Comparison of ENCODE assay signal across 21 cellular contexts in the genomic region with DNA sequence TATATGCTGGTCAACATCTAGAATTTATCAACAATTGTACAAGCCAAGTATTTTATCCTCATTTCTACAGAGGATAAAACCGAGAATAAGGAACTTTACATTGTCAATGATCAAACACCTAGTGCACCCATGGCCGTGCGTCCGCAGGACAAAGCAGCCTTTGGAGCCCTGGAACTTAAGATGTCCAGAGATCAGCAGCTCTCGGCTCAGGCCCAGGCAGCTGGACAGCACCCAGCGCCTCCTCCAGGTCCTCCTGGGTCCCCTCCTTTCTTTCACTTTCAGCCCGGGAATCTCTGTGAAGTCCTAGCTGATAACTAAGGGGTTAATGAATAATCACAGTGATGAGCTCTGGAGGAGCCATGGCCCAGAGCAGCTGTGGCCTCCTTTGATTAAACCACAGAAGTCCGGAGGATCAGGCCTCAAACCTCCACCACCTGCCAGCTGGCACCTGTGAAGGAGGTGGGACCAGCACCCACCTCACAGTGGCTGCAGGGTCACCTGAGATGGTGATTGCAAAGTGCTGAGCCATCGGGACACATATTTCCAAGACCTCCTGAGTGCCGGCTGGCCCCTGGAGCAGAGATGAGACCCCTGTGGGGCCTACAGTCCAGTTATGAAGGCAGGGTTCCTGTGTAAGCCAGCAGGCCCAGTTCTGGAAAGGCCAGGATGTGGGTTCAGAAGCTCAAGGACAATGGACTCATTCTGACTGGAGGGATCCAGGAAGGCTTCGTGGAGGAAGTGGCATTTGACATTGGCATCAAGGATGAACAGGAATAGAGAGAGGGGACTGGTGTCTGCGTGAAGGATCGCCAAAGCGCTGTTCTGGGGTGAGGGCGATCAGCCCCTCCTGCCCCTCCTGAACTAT. TPM values are rescaled to one million over a fixed set of nuclear protein-coding genes. Genes with fewer than 3 reads are reported as not detected.
DNase-seq lines count a peak whose midpoint lies in the region; ATAC-seq, FAIRE-seq and TF ChIP-seq lines count a peak whose summit lies in the region.
"Had no signal": no experiment of that assay in that cellular context is flagged by ENCODE, and none has a peak within 500 bp of the region (broad histone marks: within the 10 kb centered on the region; RNA-seq: fewer than 3 reads in every experiment).

No MANE protein-coding gene starts in this region.

- WGBS in A549 (ENCODE audit: missing lambda C conversion rate), result 71% methylated on average over 14 of the region's 15 CpGs

- H3K9me3 ChIP-seq in A549 (no peaks in the 10 kb centered on the region), WERI-Rb-1 (ENCODE audit: severe bottlenecking) (no peaks in the 10 kb centered on the region)
- H3K9me3 ChIP-seq: BE2C, body of pancreas, HAP-1, neutrophil, testis had no signal

- H3K27ac Mint-ChIP-seq in immature natural killer cell, result no peak overlapping the region

- TF ChIP-seq CTCF in A549 (IDR thresholded peaks at IDR 0.05) (no peak), WERI-Rb-1 (IDR thresholded peaks at IDR 0.05; ENCODE audit: low read depth, low read length) (0 out of 2 replicates have a peak, but pooled peaks have one; percentile 15)

- no peaks in the 10 kb centered on the region; the same call in none of the 2 replicates for H3K36me3 ChIP-seq in WERI-Rb-1
- H3K36me3 ChIP-seq: BE2C, neutrophil had no signal

- no peaks in the 10 kb centered on the region for H3K9me3 Mint-ChIP-seq in immature natural killer cell

- no peak for TF ChIP-seq RAD21 in A549 (conservative IDR thresholded peaks at IDR 0.05 in 1 of 2, IDR thresholded peaks at IDR 0.05 in 1 of 2)

- H3K27ac ChIP-seq in A549 (peak overlapping the region in 1 of 2 experiments; percentile 89; a peak in 4 of 6 replicates), WERI-Rb-1 (peak overlapping the region; percentile 71)
- H3K27ac ChIP-seq: body of pancreas, neutrophil, testis had no signal

- no peak overlapping the region for H3K4me3 ChIP-seq in A549
- H3K4me3 ChIP-seq in WERI-Rb-1 (ENCODE audit: low read depth, low read length), result no peak overlapping the region
- H3K4me3 ChIP-seq: body of pancreas, HAP-1, testis had no signal

- TF ChIP-seq EP300 in A549 (IDR thresholded peaks at IDR 0.05), result no peak

- peak overlapping the region; percentile 52 for H3K4me2 ChIP-seq in A549

- peaks cover 53% of the 10 kb centered on the region for H3K4me1 ChIP-seq in A549

- no peak for DNase-seq in A549 (ENCODE audit: low read depth in 1 of 2, low spot score in 1 of 2)
- DNase-seq in Daoy (ENCODE audit: low read depth), result peak; percentile 9
- peak; percentile 77 for DNase-seq in WERI-Rb-1
- peak; percentile 74 for DNase-seq in mesenteric fat pad (ENCODE audit: low spot score)
- no peak for DNase-seq in GM03348 (ENCODE audit: low spot score)
- DNase-seq in immature natural killer cell, result no peak
- DNase-seq in NCI-H2107 treated with DMSO at 0.1 percent for 48 hours (lab: John Stamatoyannopoulos, UW; ENCODE audit: unreplicated experiment), result no peak
- DNase-seq: activated CD4-positive, CD25-positive, alpha-beta regulatory T cell; islet precursor cell; NCI-H2029; stimulated activated CD4-positive, alpha-beta T cell treated with anti-CD3 and anti-CD28 coated beads, Interleukin-4, amount 100 ng/mL, for 24 hours; stimulated activated CD8-positive, alpha-beta memory T cell treated with anti-CD3 and anti-CD28 coated beads, Interleukin-4, amount 100 ng/mL, for 48 hours; testis had no signal

- H3K27me3 ChIP-seq in WERI-Rb-1 (ENCODE audit: insufficient read depth, low read depth, severe bottlenecking), result no peaks in the 10 kb centered on the region
- H3K27me3 ChIP-seq: BE2C, testis had no signal

- H3K4me3 Mint-ChIP-seq in immature natural killer cell, result no peak overlapping the region

- POLR2A ChIA-PET in A549 (lab: Yijun Ruan, JAX), result no interaction called here

- no peak for FAIRE-seq in A549 (lab: Jason Lieb, UNC)
- FAIRE-seq: GM18507 had no signal

- CTCF ChIA-PET in A549 (lab: Yijun Ruan, JAX), result interaction anchor here (0.8 to 4.3 kb wide), 8 partner anchors 8 to 64 kb away, joined by 3 to 30 read pairs (median 4); no protein-coding TSS in a partner anchor

- H3K36me3 Mint-ChIP-seq in immature natural killer cell, result no peaks in the 10 kb centered on the region

- ATAC-seq in A549, result peak; percentile 3 to 6; a peak in 3 of 6 replicates
- ATAC-seq in HG03196 (IDR thresholded peaks at IDR 0.05; ENCODE audit: unreplicated experiment), result no peak

- peaks cover 2 to 7% (median 4%) of the 10 kb centered on the region in 3 donors for H3K27me3 Mint-ChIP-seq in immature natural killer cell (ENCODE audit: low read depth in 3 of 3)

- no peaks in the 10 kb centered on the region for H3K4me1 Mint-ChIP-seq in immature natural killer cell

- no peak for TF ChIP-seq POLR2A in A549 (IDR thresholded peaks at IDR 0.05; ENCODE audit: low read length)

TF ChIP-seq in A549, 52 proteins besides CTCF, POLR2A, EP300 and RAD21:
- no peak for TF ChIP-seq POLR2AphosphoS2 (conservative IDR thresholded peaks at IDR 0.05; ENCODE audit: low read length)
- peak; percentile 90 for TF ChIP-seq ZFP36 (IDR thresholded peaks at IDR 0.05; ENCODE audit: borderline replicate concordance, partially characterized antibody)

RNA-seq across cellular contexts. Expression of a gene that starts 11.6 kb away (rescaled TPM):
- 13.3 and 22.4 TPM in 2 replicates for polyA plus RNA-seq in A549 (2011; rRNA removed)
- polyA plus RNA-seq in A549 (2012; cell fraction: cytosol; rRNA removed), result 35.9 and 62.6 TPM in 2 replicates
- 122 and 165 TPM in 2 replicates for polyA plus RNA-seq in A549 (2012; cell fraction: nucleus; rRNA removed)
- polyA plus RNA-seq in A549 (2017; fragmentation: RNase III; extraction: RNeasy Plus Mini Kit Qiagen cat#74134 plus additional on column Dnase treatment), result 32.9 to 52.8 TPM (median 46.2 TPM) in 3 replicates
- 10.7 and 15.8 TPM in 2 replicates for polyA minus RNA-seq in A549 (2011; rRNA and poly(A)+ RNA removed)
- 24.3 and 29.0 TPM in 2 replicates for total RNA-seq in Daoy (2014; rRNA removed; shearing (Covaris generic))
- total RNA-seq in mesenteric fat pad, result 2.8 TPM
- polyA plus RNA-seq in immature natural killer cell, result under 1 TPM in 1 of 3 donors, not detected in 2; 0.14 TPM
- total RNA-seq: activated CD8-positive, alpha-beta memory T cell treated with anti-CD3 and anti-CD28 coated beads for 36 hours; T-helper 1 cell treated with Interleukin-12 subunit alpha and Interleukin-12 subunit beta and Interleukin-4 antibody, amounts not matched to agents 30 ng/mL and 1 ng/mL, for 36 hours had no signal

RNA-seq across cellular contexts. Expression of a gene that starts 46.9 kb away (rescaled TPM):
- polyA plus RNA-seq in A549 (2011; rRNA removed) (41.0 and 48.4 TPM in 2 replicates), A549 (2017; fragmentation: RNase III; extraction: RNeasy Plus Mini Kit Qiagen cat#74134 plus additional on column Dnase treatment) (68.1 to 81.6 TPM (median 73.5 TPM) in 3 replicates), immature natural killer cell (10 to 100 TPM; 48.2 to 69.8 (median 53.5) TPM)
- 74.3 and 83.6 TPM in 2 replicates for polyA plus RNA-seq in A549 (2012; cell fraction: cytosol; rRNA removed)
- polyA plus RNA-seq in A549 (2012; cell fraction: nucleus; rRNA removed), result 144 and 170 TPM in 2 replicates
- 55.5 and 68.4 TPM in 2 replicates for polyA minus RNA-seq in A549 (2011; rRNA and poly(A)+ RNA removed)
- 256 and 271 TPM in 2 replicates for total RNA-seq in Daoy (2014; rRNA removed; shearing (Covaris generic))
- total RNA-seq in mesenteric fat pad, result 49.8 TPM

RNA-seq across cellular contexts. Expression of a gene that starts 48.3 kb away (rescaled TPM):
- polyA plus RNA-seq in A549 (2011; rRNA removed), result 5.7 and 8.5 TPM in 2 replicates
- polyA plus RNA-seq in A549 (2012; cell fraction: cytosol; rRNA removed), result 24.0 and 29.4 TPM in 2 replicates
- 322 and 395 TPM in 2 replicates for polyA plus RNA-seq in A549 (2012; cell fraction: nucleus; rRNA removed)
- polyA plus RNA-seq in A549 (2017; fragmentation: RNase III; extraction: RNeasy Plus Mini Kit Qiagen cat#74134 plus additional on column Dnase treatment), result 17.9 to 21.6 TPM (median 18.7 TPM) in 3 replicates
- polyA minus RNA-seq in A549 (2011; rRNA and poly(A)+ RNA removed), result 1.9 and 2.5 TPM in 2 replicates
- total RNA-seq in Daoy (2014; rRNA removed; shearing (Covaris generic)), result 9.4 and 13.9 TPM in 2 replicates
- total RNA-seq in mesenteric fat pad, result 8.8 TPM
- polyA plus RNA-seq in immature natural killer cell, result 1 to 10 TPM in 2 of 3 donors, not detected in 1; 1.8 to 2.2 TPM

RNA-seq across cellular contexts. Expression of a gene that starts 54.2 kb away (rescaled TPM):
- polyA plus RNA-seq in A549 (2011; rRNA removed), result 0.61 and 0.75 TPM in 2 replicates
- polyA plus RNA-seq in A549 (2012; cell fraction: cytosol; rRNA removed), result 1.6 and 2.3 TPM in 2 replicates
- 9.4 and 13.1 TPM in 2 replicates for polyA plus RNA-seq in A549 (2012; cell fraction: nucleus; rRNA removed)
- polyA plus RNA-seq in A549 (2017; fragmentation: RNase III; extraction: RNeasy Plus Mini Kit Qiagen cat#74134 plus additional on column Dnase treatment), result 3.2 to 3.6 TPM (median 3.4 TPM) in 3 replicates
- 0.33 and 0.73 TPM in 2 replicates for polyA minus RNA-seq in A549 (2011; rRNA and poly(A)+ RNA removed)
- 0.11 and 3.8 TPM in 2 replicates for total RNA-seq in Daoy (2014; rRNA removed; shearing (Covaris generic))
- 0.39 TPM for total RNA-seq in mesenteric fat pad
- 1 to 10 TPM in 1 of 3 donors, under 1 TPM in 2; 0.14 to 2.2 (median 0.68) TPM for polyA plus RNA-seq in immature natural killer cell
- total RNA-seq: body of pancreas had no signal

Comparison
In these comparisons a context has a peak if more than half of its experiments do, and no peak if none do; other contexts are left out.
1. DNase-seq: peak in Daoy (single experiment), WERI-Rb-1 (single experiment) and mesenteric fat pad (single experiment); none in A549 (0 of 2), GM03348 (single experiment), immature natural killer cell (0 of 3) and NCI-H2107 treated with DMSO at 0.1 percent for 48 hours (single experiment).